ENCODE assay signal across 11 cellular contexts in the genomic region with DNA sequence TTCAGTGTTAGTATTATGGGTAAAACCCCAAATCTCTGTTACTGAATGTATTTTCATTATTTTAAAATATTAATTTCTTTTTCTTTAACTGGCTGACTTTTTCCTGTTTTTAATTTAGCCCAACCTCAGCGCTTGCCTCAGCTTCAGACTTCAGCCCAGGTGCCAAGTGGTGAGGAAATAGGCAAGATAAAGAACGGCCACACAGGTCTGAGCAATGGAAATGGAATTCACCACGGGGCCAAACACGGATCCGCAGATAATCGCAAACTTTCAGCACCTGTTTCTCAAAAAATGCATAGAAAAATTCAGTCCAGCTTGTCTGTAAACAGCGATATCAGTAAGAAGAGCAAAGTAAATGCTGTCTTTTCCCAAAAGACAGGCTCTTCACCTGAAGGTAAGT. TPM values are rescaled to one million over a fixed set of nuclear protein-coding genes. Genes with fewer than 3 reads are reported as not detected.
DNase-seq lines count a peak whose midpoint lies in the region; ATAC-seq and TF ChIP-seq lines count a peak whose summit lies in the region.
"Had no signal": no experiment of that assay in that cellular context is flagged by ENCODE, and none has a peak within 500 bp of the region (broad histone marks: within the 10 kb centered on the region; RNA-seq: fewer than 3 reads in every experiment).

No MANE protein-coding gene starts in this region.

- no peaks in the 10 kb centered on the region for H3K27me3 ChIP-seq in SK-N-SH (ENCODE audit: insufficient read depth)

- no peak overlapping the region for H3K9ac ChIP-seq in SK-N-SH

- no peaks in the 10 kb centered on the region for H3K79me2 ChIP-seq in SK-N-SH (ENCODE audit: insufficient read depth)

- TF ChIP-seq EP300 in SK-N-SH (IDR thresholded peaks at IDR 0.05; ENCODE audit: borderline replicate concordance in 1 of 2, low read depth in 1 of 2, low read length in 1 of 2) = no peak

- no peaks in the 10 kb centered on the region for H3K9me2 ChIP-seq in SK-N-SH

- DNase-seq in SK-N-SH (no peak), MCF 10A (ENCODE audit: unreplicated experiment) (peak; percentile 76), kidney tubule cell (ENCODE audit: low spot score) (peak; percentile 13), NCI-H524 (lab: John Stamatoyannopoulos, UW) (no peak)
- no peak for DNase-seq in activated naive CD4-positive, alpha-beta T cell treated with anti-CD3 and anti-CD28 coated beads, Interleukin-2, amount 50 U/mL, for 72 hours (ENCODE audit: low spot score in 2 of 2)
- DNase-seq in activated CD4-positive, alpha-beta T cell treated with anti-CD3 and anti-CD28 coated beads for 48 hours = no peak
- DNase-seq: activated T-cell treated with anti-CD3 and anti-CD28 coated beads, Interleukin-2, amount 50 U/mL, for 1 hour; MV-4-11 had no signal

- H4K20me1 ChIP-seq in SK-N-SH (ENCODE audit: insufficient read depth) = no peaks in the 10 kb centered on the region

- no peak for ATAC-seq in SK-N-SH treated with all-trans-retinoic acid at 6 μM for 48 hours
- ATAC-seq in activated naive CD4-positive, alpha-beta T cell treated with anti-CD3 and anti-CD28 coated beads, Interleukin-2, amount 50 U/mL, for 72 hours = no peak
- no peak for ATAC-seq in GM21515 (IDR thresholded peaks at IDR 0.05; ENCODE audit: unreplicated experiment)

- no peaks in the 10 kb centered on the region for H3K36me3 Mint-ChIP-seq in MCF 10A (ENCODE audit: insufficient read depth, unreplicated experiment)
- H3K36me3 Mint-ChIP-seq in activated naive CD4-positive, alpha-beta T cell treated with anti-CD3 and anti-CD28 coated beads, Interleukin-2, amount 50 U/mL, for 72 hours = peaks cover 9 to 36% of the 10 kb centered on the region in 2 donors

- H3K27ac ChIP-seq in SK-N-SH (ENCODE audit: low read depth in 2 of 2, low read length in 1 of 2) = no peak overlapping the region
- H3K27ac ChIP-seq: 22Rv1 had no signal

- no peaks in the 10 kb centered on the region for H3K36me3 ChIP-seq in SK-N-SH (replicated peaks in 1 of 2; ENCODE audit: control insufficient read depth in 1 of 2, insufficient read depth in 2 of 2, low read length in 1 of 2)

- intact Hi-C loops in MCF 10A (cut with micrococcal nuclease) = no loop called here

- no peak for TF ChIP-seq RAD21 in SK-N-SH (IDR thresholded peaks at IDR 0.05; ENCODE audit: low read length)

- H3K4me3 Mint-ChIP-seq in MCF 10A (ENCODE audit: unreplicated experiment) = no peak overlapping the region

- H3K4me2 ChIP-seq in SK-N-SH = no peak overlapping the region

- POLR2A ChIA-PET in SK-N-SH (lab: Yijun Ruan, JAX) = no interaction called here
- POLR2A ChIA-PET in MCF 10A (lab: Yijun Ruan, JAX) = no interaction called here

- no peak overlapping the region for H2AFZ ChIP-seq in SK-N-SH (ENCODE audit: low read depth)

- TF ChIP-seq CTCF in SK-N-SH (IDR thresholded peaks at IDR 0.05) = no peak
- no peak for TF ChIP-seq CTCF in MCF 10A (IDR thresholded peaks at IDR 0.05; ENCODE audit: unreplicated experiment)

- peaks cover 13% of the 10 kb centered on the region for H3K4me1 Mint-ChIP-seq in MCF 10A (ENCODE audit: insufficient read depth, unreplicated experiment)

- H3K9me3 Mint-ChIP-seq in MCF 10A (ENCODE audit: unreplicated experiment) = no peaks in the 10 kb centered on the region
- H3K9me3 Mint-ChIP-seq in activated naive CD4-positive, alpha-beta T cell treated with anti-CD3 and anti-CD28 coated beads, Interleukin-2, amount 50 U/mL, for 72 hours = peaks cover 0 to 3% of the 10 kb centered on the region in 2 donors

- no peaks in the 10 kb centered on the region for H3F3A ChIP-seq in SK-N-SH (replicated peaks; ENCODE audit: insufficient read depth)

- no peaks in the 10 kb centered on the region; a peak in 1 of 4 replicates for H3K4me1 ChIP-seq in SK-N-SH (ENCODE audit: control insufficient read depth in 1 of 2, insufficient read depth in 2 of 2, low read depth in 1 of 2, low read length in 1 of 2)

- 4% methylated on average over 7 of the region's 7 CpGs for WGBS in SK-N-SH (ENCODE audit: low lambda C conversion rate)

- H3K9me3 ChIP-seq in SK-N-SH = no peaks in the 10 kb centered on the region

- CTCF ChIA-PET in SK-N-SH (lab: Yijun Ruan, JAX) = no interaction called here
- CTCF ChIA-PET in MCF 10A (lab: Yijun Ruan, JAX) = interaction anchor here (1.0 kb wide), 1 partner anchor 17 kb away, joined by 3 read pairs; no protein-coding TSS in a partner anchor

- no peak overlapping the region for H3K4me3 ChIP-seq in SK-N-SH (ENCODE audit: low read depth in 2 of 2, low read length in 1 of 2)

- no TSS peak for BruUV-seq in MCF 10A (replicated peaks; lab: Mats Ljungman, UMichigan)

- H3K27ac Mint-ChIP-seq in MCF 10A (ENCODE audit: low read depth, unreplicated experiment) = no peak overlapping the region
- H3K27ac Mint-ChIP-seq in activated naive CD4-positive, alpha-beta T cell treated with anti-CD3 and anti-CD28 coated beads, Interleukin-2, amount 50 U/mL, for 72 hours = no peak overlapping the region

- no peaks in the 10 kb centered on the region for H3K27me3 Mint-ChIP-seq in MCF 10A (ENCODE audit: insufficient read depth, unreplicated experiment)

TF ChIP-seq in SK-N-SH, 30 proteins besides CTCF, POLR2A, EP300 and RAD21:
- peak; percentile 45; the same call in 1 of the 2 replicates for TF ChIP-seq TCF12 (IDR thresholded peaks at IDR 0.05)
- TF ChIP-seq RFX5 (IDR thresholded peaks at IDR 0.05; ENCODE audit: low read length) = no peak

TF ChIP-seq in SK-N-SH treated with all-trans-retinoic acid at 6 μM for 48 hours, 23 proteins besides CTCF, POLR2A, EP300 and RAD21:
- no peak for TF ChIP-seq ZFP3 (CRISPR knock-in tag; IDR thresholded peaks at IDR 0.05)
- TF ChIP-seq, protein P1, sequence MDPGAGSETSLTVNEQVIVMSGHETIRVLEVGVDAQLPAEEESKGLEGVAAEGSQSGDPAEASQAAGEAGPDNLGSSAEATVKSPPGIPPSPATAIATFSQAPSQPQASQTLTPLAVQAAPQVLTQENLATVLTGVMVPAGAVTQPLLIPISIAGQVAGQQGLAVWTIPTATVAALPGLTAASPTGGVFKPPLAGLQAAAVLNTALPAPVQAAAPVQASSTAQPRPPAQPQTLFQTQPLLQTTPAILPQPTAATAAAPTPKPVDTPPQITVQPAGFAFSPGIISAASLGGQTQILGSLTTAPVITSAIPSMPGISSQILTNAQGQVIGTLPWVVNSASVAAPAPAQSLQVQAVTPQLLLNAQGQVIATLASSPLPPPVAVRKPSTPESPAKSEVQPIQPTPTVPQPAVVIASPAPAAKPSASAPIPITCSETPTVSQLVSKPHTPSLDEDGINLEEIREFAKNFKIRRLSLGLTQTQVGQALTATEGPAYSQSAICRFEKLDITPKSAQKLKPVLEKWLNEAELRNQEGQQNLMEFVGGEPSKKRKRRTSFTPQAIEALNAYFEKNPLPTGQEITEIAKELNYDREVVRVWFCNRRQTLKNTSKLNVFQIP (CRISPR knock-in tag; IDR thresholded peaks at IDR 0.05; ENCODE audit: borderline replicate concordance, low read depth) = no peak
- no peak for TF ChIP-seq TCF4 (CRISPR knock-in tag; IDR thresholded peaks at IDR 0.05; ENCODE audit: borderline replicate concordance)
- no peak for TF ChIP-seq ZNF8 (CRISPR knock-in tag; IDR thresholded peaks at IDR 0.05)
- TF ChIP-seq, protein P2, sequence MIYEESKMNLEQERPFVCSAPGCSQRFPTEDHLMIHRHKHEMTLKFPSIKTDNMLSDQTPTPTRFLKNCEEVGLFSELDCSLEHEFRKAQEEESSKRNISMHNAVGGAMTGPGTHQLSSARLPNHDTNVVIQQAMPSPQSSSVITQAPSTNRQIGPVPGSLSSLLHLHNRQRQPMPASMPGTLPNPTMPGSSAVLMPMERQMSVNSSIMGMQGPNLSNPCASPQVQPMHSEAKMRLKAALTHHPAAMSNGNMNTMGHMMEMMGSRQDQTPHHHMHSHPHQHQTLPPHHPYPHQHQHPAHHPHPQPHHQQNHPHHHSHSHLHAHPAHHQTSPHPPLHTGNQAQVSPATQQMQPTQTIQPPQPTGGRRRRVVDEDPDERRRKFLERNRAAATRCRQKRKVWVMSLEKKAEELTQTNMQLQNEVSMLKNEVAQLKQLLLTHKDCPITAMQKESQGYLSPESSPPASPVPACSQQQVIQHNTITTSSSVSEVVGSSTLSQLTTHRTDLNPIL (CRISPR knock-in tag; IDR thresholded peaks at IDR 0.05; ENCODE audit: low read depth) = no peak
- TF ChIP-seq CSDC2 (CRISPR knock-in tag; IDR thresholded peaks at IDR 0.05) = no peak
- no peak for TF ChIP-seq ARNTL (CRISPR knock-in tag; IDR thresholded peaks at IDR 0.05; ENCODE audit: borderline replicate concordance, low read depth)
- TF ChIP-seq GLIS3 (CRISPR knock-in tag; IDR thresholded peaks at IDR 0.05) = no peak
- TF ChIP-seq ZC3H10 (CRISPR knock-in tag; IDR thresholded peaks at IDR 0.05) = no peak
TF ChIP-seq in SK-N-SH treated with all-trans-retinoic acid at 6 μM for 48 hours: peak in this region for 0.

RNA-seq across cellular contexts. Expression of a gene that starts 57.5 kb away (rescaled TPM):
- 2.8 and 5.0 TPM in 2 replicates for polyA plus RNA-seq in SK-N-SH (2012; rRNA removed)
- polyA plus RNA-seq in SK-N-SH (2012; cell fraction: cytosol; rRNA removed) = 4.2 and 4.8 TPM in 2 replicates
- 0.79 and 1.9 TPM in 2 replicates for polyA plus RNA-seq in SK-N-SH (2012; cell fraction: nucleus; rRNA removed)
- total RNA-seq in MCF 10A (2022) = 7.8 and 8.1 TPM in 2 replicates
- 10 to 100 TPM; 41.0 to 86.0 TPM for total RNA-seq in activated naive CD4-positive, alpha-beta T cell treated with anti-CD3 and anti-CD28 coated beads, Interleukin-2, amount 50 U/mL, for 72 hours

Comparison
In these comparisons a context has a peak if more than half of its experiments do, and no peak if none do; other contexts are left out.
1. DNase-seq: peak in MCF 10A (single experiment) and kidney tubule cell (single experiment); none in SK-N-SH (single experiment), activated naive CD4-positive, alpha-beta T cell treated with anti-CD3 and anti-CD28 coated beads, Interleukin-2, amount 50 U/mL, for 72 hours (0 of 2), activated CD4-positive, alpha-beta T cell treated with anti-CD3 and anti-CD28 coated beads for 48 hours (single experiment) and NCI-H524 (0 of 2).